In genomic region chr2:204108874-204109295, GRCh38 we compare ENCODE assay signal across 9 cellular contexts.
DNase-seq lines count a peak whose midpoint lies in the region; ATAC-seq and TF ChIP-seq lines count a peak whose summit lies in the region.
"Had no signal": no experiment of that assay in that cellular context is flagged by ENCODE, and none has a peak within 500 bp of the region (broad histone marks: within the 10 kb centered on the region; RNA-seq: fewer than 3 reads in every experiment).

No MANE protein-coding gene starts in this region.

- H3K4me3 Mint-ChIP-seq in activated CD4-positive, alpha-beta memory T cell treated with anti-CD3 and anti-CD28 coated beads, Interleukin-2, amount 10 ng/mL, durations not matched to agents 7 days and 5 days, result peak overlapping the region; percentile 64
- H3K4me3 Mint-ChIP-seq in stimulated activated effector memory CD8-positive, alpha-beta T cell treated with anti-CD3 and anti-CD28 coated beads, Interleukin-12 subunit alpha, Interleukin-12 subunit beta, amount 100 ng/mL, for 72 hours, result peak overlapping the region; percentile 76

- CTCF ChIA-PET in activated CD4-positive, alpha-beta memory T cell treated with anti-CD3 and anti-CD28 coated beads, Interleukin-2, amount 10 ng/mL, durations not matched to agents 7 days and 5 days (lab: Charles Lee), result interaction anchor here (1.2 to 8.9 kb wide), 6 partner anchors 10 to 174 kb away, joined by 3 to 80 read pairs (median 5); no protein-coding TSS in a partner anchor

- peak overlapping the region; percentile 80 for H3K27ac Mint-ChIP-seq in activated CD4-positive, alpha-beta memory T cell treated with anti-CD3 and anti-CD28 coated beads, Interleukin-2, amount 10 ng/mL, durations not matched to agents 7 days and 5 days
- peak overlapping the region; percentile 95 for H3K27ac Mint-ChIP-seq in stimulated activated effector memory CD8-positive, alpha-beta T cell treated with anti-CD3 and anti-CD28 coated beads, Interleukin-12 subunit alpha, Interleukin-12 subunit beta, amount 100 ng/mL, for 72 hours

- H3K9me2 ChIP-seq in hepatocyte (replicated peaks; ENCODE audit: insufficient read depth), result no peaks in the 10 kb centered on the region

- H3K27ac ChIP-seq in hepatocyte, result no peak overlapping the region

- peak overlapping the region; percentile 8 for H3K4me2 ChIP-seq in hepatocyte

- no peak overlapping the region for H3K4me3 ChIP-seq in hepatocyte

- H3K4me1 Mint-ChIP-seq in activated CD4-positive, alpha-beta memory T cell treated with anti-CD3 and anti-CD28 coated beads, Interleukin-2, amount 10 ng/mL, durations not matched to agents 7 days and 5 days, result peaks cover 79% of the 10 kb centered on the region
- H3K4me1 Mint-ChIP-seq in stimulated activated effector memory CD8-positive, alpha-beta T cell treated with anti-CD3 and anti-CD28 coated beads, Interleukin-12 subunit alpha, Interleukin-12 subunit beta, amount 100 ng/mL, for 72 hours, result peaks cover 72% of the 10 kb centered on the region

- H3K27me3 ChIP-seq in hepatocyte, result no peaks in the 10 kb centered on the region

- no peaks in the 10 kb centered on the region for H4K20me1 ChIP-seq in hepatocyte (ENCODE audit: insufficient read depth, poor library complexity, severe bottlenecking)

- POLR2A ChIA-PET in activated CD4-positive, alpha-beta memory T cell treated with anti-CD3 and anti-CD28 coated beads, Interleukin-2, amount 10 ng/mL, durations not matched to agents 7 days and 5 days (lab: Charles Lee), result interaction anchor here (0.7 to 2.3 kb wide), 8 partner anchors 67 to 402 kb away, joined by 3 to 11 read pairs (median 3); partner anchors contain the start of genes CD28 and ICOS

- H3K9me3 Mint-ChIP-seq in activated CD4-positive, alpha-beta memory T cell treated with anti-CD3 and anti-CD28 coated beads, Interleukin-2, amount 10 ng/mL, durations not matched to agents 7 days and 5 days, result no peaks in the 10 kb centered on the region
- no peaks in the 10 kb centered on the region for H3K9me3 Mint-ChIP-seq in stimulated activated effector memory CD8-positive, alpha-beta T cell treated with anti-CD3 and anti-CD28 coated beads, Interleukin-12 subunit alpha, Interleukin-12 subunit beta, amount 100 ng/mL, for 72 hours

- H3K4me1 ChIP-seq in hepatocyte (ENCODE audit: insufficient read depth), result peaks cover 33% of the 10 kb centered on the region

- no peaks in the 10 kb centered on the region for H3K9me3 ChIP-seq in hepatocyte (ENCODE audit: low read depth)

- peak; percentile 32 for DNase-seq in activated naive CD4-positive, alpha-beta T cell treated with Interleukin-2 at 50 U/mL for 16 hours
- DNase-seq in activated naive CD4-positive, alpha-beta T cell (lab: John Stamatoyannopoulos, UW), result no peak
- DNase-seq in activated CD4-positive, alpha-beta memory T cell treated with anti-CD3 and anti-CD28 coated beads, Interleukin-2, amount 10 ng/mL, durations not matched to agents 7 days and 5 days, result peak; percentile 39
- DNase-seq in hepatocyte (ENCODE audit: low spot score) (no peak), G401 (ENCODE audit: low spot score) (no peak), NCI-H187 treated with DMSO at 0.1 percent for 48 hours (lab: John Stamatoyannopoulos, UW) (no peak)
- DNase-seq in stimulated activated effector memory CD8-positive, alpha-beta T cell treated with anti-CD3 and anti-CD28 coated beads, Interleukin-12 subunit alpha, Interleukin-12 subunit beta, amount 100 ng/mL, for 72 hours (ENCODE audit: low spot score in 2 of 2), result peak; percentile 26 to 76

- no peaks in the 10 kb centered on the region for H3K36me3 ChIP-seq in hepatocyte (replicated peaks; ENCODE audit: insufficient read depth, low read depth)

- in situ Hi-C loops in G401 (cut with HindIII; ENCODE audit: low sequenced_read_pairs), result no loop called here

- 80% methylated on average over 9 of the region's 9 CpGs for WGBS in hepatocyte (ENCODE audit: low lambda C conversion rate, missing lambda C conversion rate)

- no peak overlapping the region for H2AFZ ChIP-seq in hepatocyte

- peaks cover 6% of the 10 kb centered on the region for H3K27me3 Mint-ChIP-seq in activated CD4-positive, alpha-beta memory T cell treated with anti-CD3 and anti-CD28 coated beads, Interleukin-2, amount 10 ng/mL, durations not matched to agents 7 days and 5 days

- TF ChIP-seq CTCF in hepatocyte (IDR thresholded peaks at IDR 0.05; ENCODE audit: poor library complexity), result no peak

- ATAC-seq in stimulated activated effector memory CD8-positive, alpha-beta T cell treated with anti-CD3 and anti-CD28 coated beads, Interleukin-12 subunit alpha, Interleukin-12 subunit beta, amount 100 ng/mL, for 72 hours, result peak; percentile 74
- ATAC-seq in GM21515 (IDR thresholded peaks at IDR 0.05; ENCODE audit: unreplicated experiment), result no peak
- ATAC-seq: esophagus mucosa had no signal

- H3K36me3 Mint-ChIP-seq in activated CD4-positive, alpha-beta memory T cell treated with anti-CD3 and anti-CD28 coated beads, Interleukin-2, amount 10 ng/mL, durations not matched to agents 7 days and 5 days (ENCODE audit: low read depth), result peaks cover 4% of the 10 kb centered on the region
- H3K36me3 Mint-ChIP-seq in stimulated activated effector memory CD8-positive, alpha-beta T cell treated with anti-CD3 and anti-CD28 coated beads, Interleukin-12 subunit alpha, Interleukin-12 subunit beta, amount 100 ng/mL, for 72 hours, result peaks cover 18% of the 10 kb centered on the region

- no peaks in the 10 kb centered on the region for H3K79me2 ChIP-seq in hepatocyte

Comparison
In these comparisons a context has a peak if more than half of its experiments do, and no peak if none do; other contexts are left out.
1. DNase-seq: peak in activated naive CD4-positive, alpha-beta T cell treated with Interleukin-2 at 50 U/mL for 16 hours (single experiment), activated CD4-positive, alpha-beta memory T cell treated with anti-CD3 and anti-CD28 coated beads, Interleukin-2, amount 10 ng/mL, durations not matched to agents 7 days and 5 days (single experiment) and stimulated activated effector memory CD8-positive, alpha-beta T cell treated with anti-CD3 and anti-CD28 coated beads, Interleukin-12 subunit alpha, Interleukin-12 subunit beta, amount 100 ng/mL, for 72 hours (2 of 2); none in activated naive CD4-positive, alpha-beta T cell (0 of 4), hepatocyte (single experiment), G401 (single experiment) and NCI-H187 treated with DMSO at 0.1 percent for 48 hours (single experiment).